In the genomic region with DNA sequence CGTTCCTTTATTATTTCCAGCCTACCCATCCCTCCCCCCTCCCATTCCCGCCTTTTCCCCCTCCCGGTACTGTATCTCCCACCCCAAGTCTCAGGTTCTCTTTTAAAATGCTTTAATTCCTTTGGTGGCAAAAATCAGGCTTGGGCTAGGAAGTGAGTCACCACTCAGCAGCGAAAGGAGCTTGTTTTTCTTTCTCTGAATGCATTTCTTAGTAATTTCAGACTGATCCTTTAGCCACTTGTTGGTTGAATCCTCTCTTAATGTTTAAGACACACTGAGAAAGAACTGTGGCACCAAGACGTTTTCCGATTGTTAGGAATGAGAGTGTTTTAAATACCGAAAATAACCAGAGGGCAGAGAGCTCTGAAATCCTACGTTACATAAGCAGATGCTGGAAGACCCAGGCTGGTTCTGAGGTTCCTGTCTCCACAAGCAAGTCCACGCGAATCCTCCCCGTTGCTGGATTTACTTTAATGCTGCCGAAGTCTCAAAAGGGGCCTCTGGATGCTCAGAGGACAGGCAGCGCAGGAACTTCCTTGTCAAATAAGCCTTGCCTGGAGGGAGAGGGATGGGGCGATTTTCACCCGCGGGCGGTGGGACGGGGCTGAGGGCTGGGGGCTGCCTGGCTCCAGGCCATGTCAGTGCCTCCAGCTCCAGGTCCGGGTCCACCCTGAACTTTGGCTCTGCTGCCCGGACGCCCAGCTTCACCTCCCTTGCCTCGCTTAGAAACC, we compare ENCODE assay signal across 8 cellular contexts. TPM values are rescaled to one million over a fixed set of nuclear protein-coding genes. Genes with fewer than 3 reads are reported as not detected.
DNase-seq lines count a peak whose midpoint lies in the region; ATAC-seq and TF ChIP-seq lines count a peak whose summit lies in the region.

No MANE protein-coding gene starts in this region.

- in situ Hi-C loops in KBM-7 (cut with MboI; ENCODE audit: low pct_unique_long_range_greater_than_20kb, low sequenced_read_pairs), result no loop called here

- H3K27ac ChIP-seq in ectodermal cell (ENCODE audit: insufficient read depth, low read depth, low read length, poor library complexity, severe bottlenecking), result no peak overlapping the region

- no peak overlapping the region for H3K27ac Mint-ChIP-seq in mesothelial cell of epicardium

- H3K27me3 Mint-ChIP-seq in mesothelial cell of epicardium (ENCODE audit: low read depth), result peaks cover 85% of the 10 kb centered on the region

- H3K4me3 Mint-ChIP-seq in mesothelial cell of epicardium, result peak overlapping the region; percentile 68

- H3K4me1 ChIP-seq in ectodermal cell (ENCODE audit: control insufficient read depth, insufficient read depth, low read length), result peaks cover 9% of the 10 kb centered on the region

- no peaks in the 10 kb centered on the region for H3K36me3 Mint-ChIP-seq in mesothelial cell of epicardium

- DNase-seq in AG08396 (ENCODE audit: low spot score), result peak; percentile 33
- peak; percentile 4 for DNase-seq in KBM-7
- peak in 1 of 2 experiments; percentile 42 for DNase-seq in mesothelial cell of epicardium (ENCODE audit: low spot score in 2 of 2, unreplicated experiment in 2 of 2)
- DNase-seq in GM19238 (ENCODE audit: insufficient read length, low spot score), result no peak
- DNase-seq in epidermal melanocyte (ENCODE audit: insufficient read length, low spot score), result no peak

- no peaks in the 10 kb centered on the region for H3K36me3 ChIP-seq in ectodermal cell (ENCODE audit: control insufficient read depth, insufficient read depth, low read length)

- no peaks in the 10 kb centered on the region for H3K9me3 ChIP-seq in ectodermal cell (ENCODE audit: control insufficient read depth, low read length)

- H3K4me1 Mint-ChIP-seq in mesothelial cell of epicardium, result peaks cover 18% of the 10 kb centered on the region

- no peaks in the 10 kb centered on the region for H3K9me3 Mint-ChIP-seq in mesothelial cell of epicardium

- H3K4me3 ChIP-seq in ectodermal cell (ENCODE audit: insufficient read depth, low read depth, low read length), result peak overlapping the region; percentile 40

- no peak for TF ChIP-seq CTCF in mesothelial cell of epicardium (IDR thresholded peaks at IDR 0.05; ENCODE audit: unreplicated experiment)

- H3K27me3 ChIP-seq in ectodermal cell (ENCODE audit: control insufficient read depth, insufficient read depth, low read length, poor library complexity, severe bottlenecking), result peaks cover 55% of the 10 kb centered on the region

- WGBS in ectodermal cell, 2 experiments, result 0 to 1% methylated on average over 20 to 22 of the region's 22 CpGs

- ATAC-seq in GM21619 (IDR thresholded peaks at IDR 0.05; ENCODE audit: unreplicated experiment) (no peak), GM18502 (IDR thresholded peaks at IDR 0.05; ENCODE audit: poor library complexity, unreplicated experiment) (no peak)

RNA-seq across cellular contexts. Expression of a gene that starts 0.8 kb away (rescaled TPM):
- 1.0 TPM for polyA plus RNA-seq in ectodermal cell (2013, experiment 1 of 4)
- polyA plus RNA-seq in ectodermal cell (2013, experiment 2 of 4), result 1.5 TPM
- 2.7 TPM for polyA plus RNA-seq in ectodermal cell (2013, experiment 3 of 4)
- polyA plus RNA-seq in ectodermal cell (2013, experiment 4 of 4), result 3.0 TPM
- 0.61 to 1.1 TPM (median 0.95 TPM) in 3 replicates for total RNA-seq in mesothelial cell of epicardium

Comparison
In these comparisons a context has a peak if more than half of its experiments do, and no peak if none do; other contexts are left out.
1. DNase-seq: peak in AG08396 (single experiment) and KBM-7 (single experiment); none in GM19238 (single experiment) and epidermal melanocyte (single experiment).